10 cellular contexts compared by ENCODE assay signal in genomic region chr17:74354123-74354522, GRCh38. TPM values are rescaled to one million over a fixed set of nuclear protein-coding genes. Genes with fewer than 3 reads are reported as not detected.
DNase-seq lines count a peak whose midpoint lies in the region; TF ChIP-seq lines count a peak whose summit lies in the region.
"Had no signal": no experiment of that assay in that cellular context is flagged by ENCODE, and none has a peak within 500 bp of the region (broad histone marks: within the 10 kb centered on the region; RNA-seq: fewer than 3 reads in every experiment).

No MANE protein-coding gene starts in this region.

- no peak overlapping the region for H3K27ac ChIP-seq in DOHH2 (ENCODE audit: low read depth, low read length)
- H3K27ac ChIP-seq in cardiac muscle cell = no peak overlapping the region
- H3K27ac ChIP-seq in suprapubic skin = no peak overlapping the region

- H3F3A ChIP-seq in DOHH2 (ENCODE audit: control insufficient read depth, insufficient read depth) = no peaks in the 10 kb centered on the region

- no peaks in the 10 kb centered on the region for H4K20me1 ChIP-seq in DOHH2 (ENCODE audit: control insufficient read depth, insufficient read depth, low read depth, low read length)

- no peaks in the 10 kb centered on the region for H3K4me1 ChIP-seq in DOHH2 (ENCODE audit: control insufficient read depth, low read length)
- H3K4me1 ChIP-seq in cardiac muscle cell (ENCODE audit: low read depth) = no peaks in the 10 kb centered on the region
- H3K4me1 ChIP-seq in suprapubic skin = peaks cover 15% of the 10 kb centered on the region

- H3K36me3 ChIP-seq in DOHH2 (ENCODE audit: control insufficient read depth, low read length) (no peaks in the 10 kb centered on the region), cardiac muscle cell (no peaks in the 10 kb centered on the region), suprapubic skin (no peaks in the 10 kb centered on the region)

- 68% methylated on average over 15 of the region's 29 CpGs for WGBS in suprapubic skin

- H3K27me3 ChIP-seq in DOHH2 (ENCODE audit: control insufficient read depth, low read length) = no peaks in the 10 kb centered on the region
- H3K27me3 ChIP-seq in cardiac muscle cell = peaks cover 89% of the 10 kb centered on the region
- H3K27me3 ChIP-seq in suprapubic skin = peaks cover 97% of the 10 kb centered on the region

- DNase-seq in M059J (ENCODE audit: low read depth) = peak; percentile 33
- peak; percentile 33 to 55 (median 40) for DNase-seq in activated CD8-positive, alpha-beta memory T cell treated with anti-CD3 and anti-CD28 coated beads for 48 hours (ENCODE audit: low read depth in 2 of 3, low spot score in 2 of 3)
- DNase-seq in cardiac muscle cell (ENCODE audit: low read depth in 1 of 2, low spot score in 1 of 2) = peak in 1 of 2 donors; percentile 83
- DNase-seq in stimulated activated CD4-positive, alpha-beta T cell treated with anti-CD3 and anti-CD28 coated beads, Interleukin-4, amount 100 ng/mL, for 24 hours = peak; percentile 51
- no peak for DNase-seq in DMS79 treated with DMSO at 0.1 percent for 48 hours (lab: John Stamatoyannopoulos, UW)
- no peak for DNase-seq in suprapubic skin (ENCODE audit: low spot score in 2 of 2)
- DNase-seq in NCI-H2227 treated with DMSO at 0.1 percent for 48 hours (lab: John Stamatoyannopoulos, UW) = no peak

- H3K9me2 ChIP-seq in DOHH2 (replicated peaks; ENCODE audit: control insufficient read depth, low read length) = no peaks in the 10 kb centered on the region

- no peaks in the 10 kb centered on the region for H3K9me3 ChIP-seq in DOHH2 (ENCODE audit: control insufficient read depth, insufficient read depth, low read length)
- H3K9me3 ChIP-seq in cardiac muscle cell (ENCODE audit: low read depth) = no peaks in the 10 kb centered on the region
- no peaks in the 10 kb centered on the region for H3K9me3 ChIP-seq in suprapubic skin

- no peak for TF ChIP-seq EP300 in suprapubic skin (IDR thresholded peaks at IDR 0.05)

- H3K4me2 ChIP-seq in DOHH2 (ENCODE audit: low read length) = no peak overlapping the region

- TF ChIP-seq CTCF in DOHH2 (IDR thresholded peaks at IDR 0.05; ENCODE audit: low read depth, low read length, poor library complexity, severe bottlenecking) (peak; percentile 99), cardiac muscle cell (IDR thresholded peaks at IDR 0.05; ENCODE audit: low read depth, low read length) (peak; percentile 39), suprapubic skin (IDR thresholded peaks at IDR 0.05) (no peak)

- no peak overlapping the region for H3K4me3 ChIP-seq in DOHH2 (ENCODE audit: low read length)
- H3K4me3 ChIP-seq in cardiac muscle cell = no peak overlapping the region
- no peak overlapping the region for H3K4me3 ChIP-seq in suprapubic skin

- TF ChIP-seq POLR2A in suprapubic skin (IDR thresholded peaks at IDR 0.05) = no peak

- no peaks in the 10 kb centered on the region for H3K79me2 ChIP-seq in DOHH2 (ENCODE audit: control insufficient read depth, low read length)

RNA-seq across cellular contexts. Expression of gene BTBD17, which starts 7.5 kb away (rescaled TPM):
- not detected in 2 replicates for total RNA-seq in M059J (2014; rRNA removed; shearing (Covaris generic))
- total RNA-seq in cardiac muscle cell (0.63 TPM in 1 of 2 replicates, not detected in the other), suprapubic skin (not detected)
- 0.09 and 0.62 TPM in 2 replicates for polyA plus RNA-seq in cardiac muscle cell
- total RNA-seq: urinary bladder had no signal
- polyA plus RNA-seq: esophagus, urinary bladder had no signal

RNA-seq across cellular contexts. Expression of gene GPR142, which starts 13.2 kb away (rescaled TPM):
- total RNA-seq in M059J (2014; rRNA removed; shearing (Covaris generic)) = not detected in 2 replicates
- total RNA-seq in cardiac muscle cell (not detected in 2 replicates), suprapubic skin (not detected)
- not detected in 2 replicates for polyA plus RNA-seq in cardiac muscle cell
- total RNA-seq: urinary bladder had no signal

RNA-seq across cellular contexts. Expression of gene KIF19, which starts 28.1 kb away (rescaled TPM):
- total RNA-seq in M059J (2014; rRNA removed; shearing (Covaris generic)) = not detected in 2 replicates
- total RNA-seq in cardiac muscle cell (0.39 and 0.42 TPM in 2 replicates), suprapubic skin (1 to 10 TPM in 2 of 4 donors, under 1 TPM in 2; 0.34 to 1.3 (median 1.0) TPM)
- polyA plus RNA-seq in cardiac muscle cell = 1.2 TPM in 1 of 2 replicates, not detected in the other

Comparison
In these comparisons a context has a peak if more than half of its experiments do, and no peak if none do; other contexts are left out.
1. CTCF ChIP-seq: peak in DOHH2 (single experiment) and cardiac muscle cell (single experiment); none in suprapubic skin (0 of 2).
2. DNase-seq: peak in M059J (single experiment), activated CD8-positive, alpha-beta memory T cell treated with anti-CD3 and anti-CD28 coated beads for 48 hours (3 of 3) and stimulated activated CD4-positive, alpha-beta T cell treated with anti-CD3 and anti-CD28 coated beads, Interleukin-4, amount 100 ng/mL, for 24 hours (single experiment); none in DMS79 treated with DMSO at 0.1 percent for 48 hours (single experiment), suprapubic skin (0 of 2) and NCI-H2227 treated with DMSO at 0.1 percent for 48 hours (single experiment).